Comparison of ENCODE assay signal across 9 cellular contexts in the genomic region with DNA sequence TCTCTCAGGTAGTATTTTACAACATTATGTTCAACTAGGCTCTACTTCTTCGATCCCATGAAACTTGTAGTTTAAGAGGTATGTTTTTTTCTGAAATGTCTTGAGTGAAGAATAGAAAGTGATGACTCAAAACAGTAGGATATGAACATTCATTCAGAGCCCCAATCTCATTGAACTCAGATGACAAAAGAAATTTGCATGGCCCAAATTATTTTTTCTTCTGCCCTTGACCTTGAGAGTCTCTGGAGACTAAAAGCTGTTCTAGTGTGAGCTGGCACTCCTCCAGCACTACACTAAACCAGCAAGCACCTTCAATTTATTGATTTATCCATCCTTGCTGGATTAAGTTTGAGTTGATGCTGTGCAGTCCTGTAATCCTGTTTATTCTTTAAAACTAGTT. TPM values are rescaled to one million over a fixed set of nuclear protein-coding genes. Genes with fewer than 3 reads are reported as not detected.
A peak's percentile ranks its signal among the peaks of the same experiment; 100 is the strongest.
DNase-seq lines count a peak whose midpoint lies in the region; ATAC-seq, FAIRE-seq and TF ChIP-seq lines count a peak whose summit lies in the region.
"Had no signal": no experiment of that assay in that cellular context is flagged by ENCODE, and none has a peak within 500 bp of the region (broad histone marks: within the 10 kb centered on the region; RNA-seq: fewer than 3 reads in every experiment).

No MANE protein-coding gene starts in this region.

- TF ChIP-seq CTCF in astrocyte (IDR thresholded peaks at IDR 0.05; ENCODE audit: insufficient read depth, low read depth, low read length): no peak

- H3K36me3 ChIP-seq in astrocyte (ENCODE audit: insufficient read depth, low read length): no peaks in the 10 kb centered on the region
- H3K36me3 ChIP-seq: adrenal gland had no signal

- H3K79me2 ChIP-seq in astrocyte (ENCODE audit: insufficient read depth, low read length): peaks cover 60% of the 10 kb centered on the region

- H4K20me1 ChIP-seq in astrocyte (ENCODE audit: insufficient read depth, low read length): peaks cover 33% of the 10 kb centered on the region

- peaks cover 3% of the 10 kb centered on the region for H3K9me3 Mint-ChIP-seq in astrocyte (ENCODE audit: unreplicated experiment)
- no peaks in the 10 kb centered on the region for H3K9me3 Mint-ChIP-seq in activated CD4-positive, alpha-beta T cell treated with anti-CD3 and anti-CD28 coated beads, Interleukin-2, amount 10 ng/mL, durations not matched to agents 24 days and 14 days

- DNase-seq in astrocyte (ENCODE audit: low read depth): no peak
- DNase-seq in activated CD4-positive, alpha-beta T cell treated with anti-CD3 and anti-CD28 coated beads, Interleukin-2, amount 10 ng/mL, durations not matched to agents 24 days and 14 days: no peak
- no peak for DNase-seq in NCI-H524 (lab: John Stamatoyannopoulos, UW)
- no peak for DNase-seq in NK-92 treated with Interleukin-12 subunit alpha and Interleukin-12 subunit beta, amount 100 ng/mL, for 24 hours (lab: John Stamatoyannopoulos, UW)
- DNase-seq in kidney glomerular epithelial cell (lab: John Stamatoyannopoulos, UW): no peak

- ATAC-seq in GM18508 (IDR thresholded peaks at IDR 0.05; ENCODE audit: insufficient read depth, unreplicated experiment): peak; percentile 90
- ATAC-seq in GM21360 (IDR thresholded peaks at IDR 0.05; ENCODE audit: unreplicated experiment): peak; percentile 88
- peak; percentile 44 for ATAC-seq in HG03097 (IDR thresholded peaks at IDR 0.05; ENCODE audit: low FRiP score, unreplicated experiment)

- no peaks in the 10 kb centered on the region for H3K9me3 ChIP-seq in astrocyte (ENCODE audit: insufficient read depth, low read depth, low read length)
- H3K9me3 ChIP-seq: adrenal gland had no signal

- no peak for FAIRE-seq in astrocyte (lab: Jason Lieb, UNC)

- peaks cover 6% of the 10 kb centered on the region for H3K4me1 Mint-ChIP-seq in astrocyte (ENCODE audit: low read depth, unreplicated experiment)
- peaks cover 4% of the 10 kb centered on the region for H3K4me1 Mint-ChIP-seq in activated CD4-positive, alpha-beta T cell treated with anti-CD3 and anti-CD28 coated beads, Interleukin-2, amount 10 ng/mL, durations not matched to agents 24 days and 14 days

- peaks cover 11% of the 10 kb centered on the region for H3K27me3 Mint-ChIP-seq in astrocyte (ENCODE audit: low read depth, unreplicated experiment)
- H3K27me3 Mint-ChIP-seq in activated CD4-positive, alpha-beta T cell treated with anti-CD3 and anti-CD28 coated beads, Interleukin-2, amount 10 ng/mL, durations not matched to agents 24 days and 14 days: peaks cover 31% of the 10 kb centered on the region

- no peak overlapping the region for H2AFZ ChIP-seq in astrocyte (ENCODE audit: low read depth, low read length)

- no peak overlapping the region for H3K27ac ChIP-seq in astrocyte (ENCODE audit: low read depth, low read length)
- H3K27ac ChIP-seq: adrenal gland had no signal

- peak overlapping the region; percentile 5 for H3K4me2 ChIP-seq in astrocyte (ENCODE audit: low read length)

- no peaks in the 10 kb centered on the region for H3K36me3 Mint-ChIP-seq in astrocyte (ENCODE audit: low read depth, unreplicated experiment)
- H3K36me3 Mint-ChIP-seq in activated CD4-positive, alpha-beta T cell treated with anti-CD3 and anti-CD28 coated beads, Interleukin-2, amount 10 ng/mL, durations not matched to agents 24 days and 14 days (ENCODE audit: low read depth): no peaks in the 10 kb centered on the region

- peaks cover 10% of the 10 kb centered on the region for H3K4me1 ChIP-seq in astrocyte (ENCODE audit: insufficient read depth, low read length)

- H3K9ac ChIP-seq in astrocyte (ENCODE audit: low read length): no peak overlapping the region

- H3K27ac Mint-ChIP-seq in astrocyte (ENCODE audit: unreplicated experiment): no peak overlapping the region
- H3K27ac Mint-ChIP-seq in activated CD4-positive, alpha-beta T cell treated with anti-CD3 and anti-CD28 coated beads, Interleukin-2, amount 10 ng/mL, durations not matched to agents 24 days and 14 days: no peak overlapping the region

- H3K4me3 ChIP-seq in astrocyte (ENCODE audit: insufficient read depth, low read depth, low read length): no peak overlapping the region
- H3K4me3 ChIP-seq: adrenal gland had no signal

- H3K4me3 Mint-ChIP-seq in astrocyte (ENCODE audit: unreplicated experiment): no peak overlapping the region
- H3K4me3 Mint-ChIP-seq in activated CD4-positive, alpha-beta T cell treated with anti-CD3 and anti-CD28 coated beads, Interleukin-2, amount 10 ng/mL, durations not matched to agents 24 days and 14 days: no peak overlapping the region

- no peaks in the 10 kb centered on the region for H3K27me3 ChIP-seq in astrocyte (ENCODE audit: insufficient read depth, low read length)
- H3K27me3 ChIP-seq: adrenal gland had no signal

- intact Hi-C loops in activated CD4-positive, alpha-beta T cell treated with anti-CD3 and anti-CD28 coated beads, Interleukin-2, amount 10 ng/mL, durations not matched to agents 24 days and 14 days (cut with micrococcal nuclease): no loop called here

RNA-seq across cellular contexts. Expression of gene DCLK2, which starts 4.0 kb away (rescaled TPM):
- total RNA-seq in astrocyte: 6.2 and 6.9 TPM in 2 replicates
- total RNA-seq in activated CD4-positive, alpha-beta T cell treated with anti-CD3 and anti-CD28 coated beads, Interleukin-2, amount 10 ng/mL, durations not matched to agents 24 days and 14 days: not detected in 2 replicates
